Comparison of ENCODE assay signal across 22 cellular contexts in the genomic region with DNA sequence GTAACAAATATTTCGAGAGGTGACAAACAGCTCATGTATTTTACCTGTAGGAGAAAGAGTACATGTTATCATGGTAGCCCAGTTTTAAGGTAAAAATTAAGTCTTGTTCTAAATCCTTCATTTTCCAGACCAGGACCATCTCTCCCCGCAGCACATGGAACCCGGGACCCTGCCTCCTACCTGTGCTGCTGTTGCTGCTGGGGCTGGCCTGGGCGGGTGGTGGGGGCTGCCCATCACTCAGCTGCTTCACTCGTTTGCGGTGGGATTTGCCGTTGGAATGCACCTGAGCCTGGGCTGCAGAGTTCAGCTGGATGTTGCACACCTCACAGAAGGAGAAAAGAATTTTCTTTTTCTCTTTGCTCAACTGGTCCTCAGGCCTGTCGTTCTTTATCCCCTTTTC.
"Had no signal": no experiment of that assay in that cellular context is flagged by ENCODE, and none has a peak within 500 bp of the region (broad histone marks: within the 10 kb centered on the region; RNA-seq: fewer than 3 reads in every experiment).

No MANE protein-coding gene starts in this region.

- H3K4me1 ChIP-seq: ascending aorta had no signal

- ATAC-seq: activated CD4-positive, alpha-beta T cell treated with anti-CD3 and anti-CD28 coated beads for 36 hours; activated CD8-positive, alpha-beta T cell treated with anti-CD3 and anti-CD28 coated beads, Interleukin-2, amount 10 ng/mL, durations not matched to agents 7 days and 5 days; Panc1 had no signal

- H3K4me3 ChIP-seq: ascending aorta, MG63 had no signal

- H3K27me3 ChIP-seq: ascending aorta, MG63 had no signal

- DNase-seq: activated CD4-positive, alpha-beta T cell treated with anti-CD3 and anti-CD28 coated beads for 36 hours; activated CD4-positive, alpha-beta T cell treated with anti-CD3 and anti-CD28 coated beads, Interleukin-2, amount 10 ng/mL, durations not matched to agents 7 days and 5 days; activated CD4-positive, alpha-beta T cell treated with anti-CD3 and anti-CD28 coated beads, Interleukin-2, amount 50 U/mL, for 48 hours; activated CD8-positive, alpha-beta T cell treated with anti-CD3 and anti-CD28 coated beads, Interleukin-2, amount 10 ng/mL, durations not matched to agents 7 days and 5 days; activated gamma-delta T cell; activated naive CD4-positive, alpha-beta T cell treated with Interleukin-2 at 50 U/mL for 16 hours; activated naive CD8-positive, alpha-beta T cell treated with anti-CD3 and anti-CD28 coated beads, Interleukin-2, amount 10 ng/mL, durations not matched to agents 7 days and 5 days; activated T-cell treated with anti-CD3 and anti-CD28 coated beads, Interleukin-2, amount 50 U/mL, for 24 hours; Kasumi-1; KG1; NCI-H1048; NCI-H1105 treated with DMSO at 0.1 percent for 48 hours; NCI-H1436 treated with DMSO at 0.1 percent for 48 hours; NCI-H1694 treated with DMSO at 0.1 percent for 48 hours; NCI-H2029; NCI-H345; NCI-H524 treated with DMSO at 0.1 percent for 48 hours; SIG-M5; T1000 had no signal

- H3K9me3 ChIP-seq: ascending aorta, MG63 had no signal

- H3K36me3 ChIP-seq: ascending aorta, MG63 had no signal

- H3K27ac ChIP-seq: ascending aorta had no signal
